29 cellular contexts compared by ENCODE assay signal in the genomic region with DNA sequence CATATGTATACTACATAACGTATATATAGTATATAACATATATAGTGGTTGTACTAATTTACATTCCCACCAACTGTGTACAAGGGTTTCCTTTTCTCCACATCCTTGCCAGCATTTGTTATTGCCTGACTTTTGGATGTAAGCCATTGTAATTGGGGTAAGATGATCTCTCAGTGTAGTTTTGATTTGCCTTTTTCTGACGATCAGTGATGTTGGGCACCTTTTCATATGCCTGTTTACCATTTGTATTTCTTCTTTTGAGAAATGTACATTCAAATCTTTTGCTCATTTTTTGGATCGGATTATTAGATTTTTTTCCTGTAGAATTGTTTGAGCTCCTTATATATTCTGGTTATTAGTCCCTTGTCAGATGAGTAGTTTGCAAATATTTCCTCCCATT. TPM values are rescaled to one million over a fixed set of nuclear protein-coding genes. Genes with fewer than 3 reads are reported as not detected.
A peak's percentile ranks its signal among the peaks of the same experiment; 100 is the strongest.
DNase-seq lines count a peak whose midpoint lies in the region; ATAC-seq, FAIRE-seq and TF ChIP-seq lines count a peak whose summit lies in the region.
"Had no signal": no experiment of that assay in that cellular context is flagged by ENCODE, and none has a peak within 500 bp of the region (broad histone marks: within the 10 kb centered on the region; RNA-seq: fewer than 3 reads in every experiment).

No MANE protein-coding gene starts in this region.

- H3K27me3 Mint-ChIP-seq in HFFc6 (ENCODE audit: insufficient read depth), result no peaks in the 10 kb centered on the region
- H3K27me3 Mint-ChIP-seq in naive thymus-derived CD8-positive, alpha-beta T cell, result no peaks in the 10 kb centered on the region
- H3K27me3 Mint-ChIP-seq: CD8-positive, alpha-beta memory T cell; memory B cell had no signal

- no peaks in the 10 kb centered on the region for H3K9me3 ChIP-seq in A549
- H3K9me3 ChIP-seq: BE2C, right atrium auricular region, vagina had no signal

- TF ChIP-seq CTCF in A549 (IDR thresholded peaks at IDR 0.05) (no peak), HFFc6 (IDR thresholded peaks at IDR 0.05) (no peak)

- H3K27ac Mint-ChIP-seq in HFFc6, result peak overlapping the region; percentile 20; the same call in 1 of the 2 replicates
- H3K27ac Mint-ChIP-seq in naive thymus-derived CD8-positive, alpha-beta T cell, result peak overlapping the region in 7 of 10 donors; percentile 1 to 64 (median 37)
- H3K27ac Mint-ChIP-seq: activated naive CD4-positive, alpha-beta T cell treated with anti-CD3 and anti-CD28 coated beads, Interleukin-2, amount 50 U/mL, for 72 hours; activated T-helper 2 cell treated with anti-CD3 and anti-CD28 coated beads, Interferon-gamma antibody, Interleukin-2, Interleukin-4, amounts not matched to agents 10 μg/mL and 5 μg/mL and 100 μg/mL, durations not matched to agents 14 hours and 24 hours and 36 hours; CD8-positive, alpha-beta memory T cell; immature natural killer cell; memory B cell; neural progenitor cell had no signal

- H3K27ac ChIP-seq in A549, result 0 out of 6 replicates have a peak overlapping the region, but pooled peaks of 1 of the 2 experiments have one; percentile 37
- H3K27ac ChIP-seq: neural progenitor cell, right atrium auricular region, vagina, WERI-Rb-1 had no signal

- ATAC-seq in A549 (no peak), GM21576 (IDR thresholded peaks at IDR 0.05; ENCODE audit: unreplicated experiment) (no peak), HG02938 (IDR thresholded peaks at IDR 0.05; ENCODE audit: unreplicated experiment) (no peak)
- no peak for ATAC-seq in naive thymus-derived CD8-positive, alpha-beta T cell
- ATAC-seq: activated naive CD4-positive, alpha-beta T cell treated with anti-CD3 and anti-CD28 coated beads, Interleukin-2, amount 50 U/mL, for 72 hours; stimulated activated naive CD8-positive, alpha-beta T cell treated with anti-CD3 and anti-CD28 coated beads, Interleukin-15, Interleukin-2, amounts not matched to agents 100 U/mL and 50 U/mL, for 24 hours had no signal

- POLR2A ChIA-PET in A549 (lab: Yijun Ruan, JAX), result no interaction called here
- POLR2A ChIA-PET in naive thymus-derived CD8-positive, alpha-beta T cell (lab: Charles Lee), result interaction anchor here (0.6 to 0.7 kb wide), 3 partner anchors 29 to 624 kb away, joined by 3 to 7 read pairs (median 4); no protein-coding TSS in a partner anchor

- TF ChIP-seq EP300 in A549 (IDR thresholded peaks at IDR 0.05), result no peak

- peak overlapping the region; percentile 25; the same call in 1 of the 2 replicates for H3K4me3 Mint-ChIP-seq in HFFc6
- peak overlapping the region in 1 of 10 donors; percentile 25 for H3K4me3 Mint-ChIP-seq in naive thymus-derived CD8-positive, alpha-beta T cell
- H3K4me3 Mint-ChIP-seq: CD8-positive, alpha-beta memory T cell; immature natural killer cell; memory B cell; neural progenitor cell had no signal

- H3K36me3 Mint-ChIP-seq in HFFc6 (ENCODE audit: low read depth), result peaks cover 16% of the 10 kb centered on the region
- H3K36me3 Mint-ChIP-seq in naive thymus-derived CD8-positive, alpha-beta T cell, result peaks cover 0 to 6% (median 0%) of the 10 kb centered on the region in 3 donors
- H3K36me3 Mint-ChIP-seq: immature natural killer cell, neural progenitor cell had no signal

- no peak for TF ChIP-seq RAD21 in A549 (conservative IDR thresholded peaks at IDR 0.05 in 1 of 2, IDR thresholded peaks at IDR 0.05 in 1 of 2)

- DNase-seq in A549 (ENCODE audit: low read depth in 1 of 2, low spot score in 1 of 2) (no peak), HFFc6 (no peak), dermis blood vessel endothelial cell (peak; percentile 37), GM19238 (ENCODE audit: insufficient read length, low spot score) (no peak), NOMO-1 treated with DMSO at 0.1 percent for 48 hours (lab: John Stamatoyannopoulos, UW; ENCODE audit: unreplicated experiment) (no peak)
- DNase-seq in naive thymus-derived CD8-positive, alpha-beta T cell, result no peak
- DNase-seq: activated CD4-positive, alpha-beta T cell treated with anti-CD3 and anti-CD28 coated beads for 48 hours; BE2C; CD8-positive, alpha-beta memory T cell; central memory CD4-positive, alpha-beta T cell; DMS153; hypothalamus; immature natural killer cell; MM.1S; NCI-H1417; NCI-H2029 treated with DMSO at 0.1 percent for 48 hours; stimulated activated CD4-positive, alpha-beta T cell treated with anti-CD3 and anti-CD28 coated beads, Interleukin-2, amount 100 ng/mL, for 24 hours; stimulated activated naive CD8-positive, alpha-beta T cell treated with anti-CD3 and anti-CD28 coated beads, Interleukin-15, Interleukin-2, amounts not matched to agents 100 U/mL and 50 U/mL, for 24 hours; T1000; WERI-Rb-1 had no signal

- peak overlapping the region; percentile 43; the same call in 1 of the 3 replicates for H3K4me2 ChIP-seq in A549
- H3K4me2 ChIP-seq: neural progenitor cell had no signal

- CTCF ChIA-PET in A549 (lab: Yijun Ruan, JAX), result interaction anchor here (0.8 to 2.8 kb wide), 5 partner anchors 10 to 237 kb away, joined by 3 to 15 read pairs (median 10); a partner anchor contains a TSS

- no peaks in the 10 kb centered on the region for H3K9me3 Mint-ChIP-seq in HFFc6
- no peaks in the 10 kb centered on the region for H3K9me3 Mint-ChIP-seq in naive thymus-derived CD8-positive, alpha-beta T cell
- H3K9me3 Mint-ChIP-seq: activated naive CD4-positive, alpha-beta T cell treated with anti-CD3 and anti-CD28 coated beads, Interleukin-2, amount 50 U/mL, for 72 hours; activated T-helper 2 cell treated with anti-CD3 and anti-CD28 coated beads, Interferon-gamma antibody, Interleukin-2, Interleukin-4, amounts not matched to agents 10 μg/mL and 5 μg/mL and 100 μg/mL, durations not matched to agents 14 hours and 24 hours and 36 hours; CD8-positive, alpha-beta memory T cell; immature natural killer cell; neural progenitor cell had no signal

- 90% methylated on average over 3 of the region's 3 CpGs for WGBS in A549 (ENCODE audit: missing lambda C conversion rate)

- peaks cover 61% of the 10 kb centered on the region for H3K4me1 ChIP-seq in A549

- H3K4me1 Mint-ChIP-seq in HFFc6 (ENCODE audit: low read depth), result peaks cover 67% of the 10 kb centered on the region
- peaks cover 35 to 78% (median 60%) of the 10 kb centered on the region in 4 donors for H3K4me1 Mint-ChIP-seq in naive thymus-derived CD8-positive, alpha-beta T cell

- FAIRE-seq in A549 (lab: Jason Lieb, UNC), result no peak
- FAIRE-seq: GM12891 had no signal

- no peak for TF ChIP-seq POLR2A in A549 (IDR thresholded peaks at IDR 0.05; ENCODE audit: low read length)

- H3K4me3 ChIP-seq in A549, result no peak overlapping the region
- H3K4me3 ChIP-seq: neural progenitor cell, right atrium auricular region, vagina had no signal

TF ChIP-seq in A549, 52 proteins besides CTCF, POLR2A, EP300 and RAD21:
- TF ChIP-seq, protein P1, sequence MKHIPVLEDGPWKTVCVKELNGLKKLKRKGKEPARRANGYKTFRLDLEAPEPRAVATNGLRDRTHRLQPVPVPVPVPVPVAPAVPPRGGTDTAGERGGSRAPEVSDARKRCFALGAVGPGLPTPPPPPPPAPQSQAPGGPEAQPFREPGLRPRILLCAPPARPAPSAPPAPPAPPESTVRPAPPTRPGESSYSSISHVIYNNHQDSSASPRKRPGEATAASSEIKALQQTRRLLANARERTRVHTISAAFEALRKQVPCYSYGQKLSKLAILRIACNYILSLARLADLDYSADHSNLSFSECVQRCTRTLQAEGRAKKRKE (CRISPR knock-in tag; IDR thresholded peaks at IDR 0.05; ENCODE audit: low read depth), result no peak
- TF ChIP-seq CBX2 (IDR thresholded peaks at IDR 0.05; ENCODE audit: borderline replicate concordance, low read depth) (no peak), HDAC2 (IDR thresholded peaks at IDR 0.05) (no peak), MAZ (IDR thresholded peaks at IDR 0.05; ENCODE audit: borderline replicate concordance, low read depth, low read length) (no peak), CHD4 (IDR thresholded peaks at IDR 0.05; ENCODE audit: borderline replicate concordance) (no peak), RNF2 (IDR thresholded peaks at IDR 0.05; ENCODE audit: borderline replicate concordance, low read depth) (no peak), TFCP2L1 (CRISPR knock-in tag; IDR thresholded peaks at IDR 0.05) (no peak)
TF ChIP-seq in A549: peak in this region for 0.

RNA-seq across cellular contexts. Expression of a gene that starts 11.4 kb away (rescaled TPM):
- polyA plus RNA-seq in A549 (2011; rRNA removed) (22.3 and 24.7 TPM in 2 replicates), A549 (2017; fragmentation: RNase III; extraction: RNeasy Plus Mini Kit Qiagen cat#74134 plus additional on column Dnase treatment) (26.5 to 28.5 TPM (median 26.7 TPM) in 3 replicates)
- 28.9 and 30.2 TPM in 2 replicates for polyA plus RNA-seq in A549 (2012; cell fraction: cytosol; rRNA removed)
- 21.6 and 25.1 TPM in 2 replicates for polyA plus RNA-seq in A549 (2012; cell fraction: nucleus; rRNA removed)
- polyA minus RNA-seq in A549 (2011; rRNA and poly(A)+ RNA removed), result 31.0 and 31.9 TPM in 2 replicates
- 10 to 100 TPM; 31.8 to 46.4 (median 41.3) TPM for total RNA-seq in HFFc6 (2021; fragmentation: NEBNext Ultra II Directional; extraction: Animal tissue kit (Norgen Biotek cat#: 25700))
- 29.6 and 34.7 TPM in 2 replicates for total RNA-seq in dermis blood vessel endothelial cell
- 10 to 100 TPM; 15.7 to 16.3 TPM for total RNA-seq in naive thymus-derived CD8-positive, alpha-beta T cell
- 1 to 10 TPM; 5.2 to 8.5 (median 8.2) TPM for polyA plus RNA-seq in naive thymus-derived CD8-positive, alpha-beta T cell
